In genomic region chr7:101688183-101688831, GRCh38 we compare ENCODE assay signal across 8 cellular contexts. TPM values are rescaled to one million over a fixed set of nuclear protein-coding genes. Genes with fewer than 3 reads are reported as not detected.
DNase-seq lines count a peak whose midpoint lies in the region; ATAC-seq and TF ChIP-seq lines count a peak whose summit lies in the region.

No MANE protein-coding gene starts in this region.

- DNase-seq in Caco-2 (peak; percentile 80 to 91), GOT3 (lab: John Stamatoyannopoulos, UW) (peak; percentile 19), NCI-H1694 (lab: John Stamatoyannopoulos, UW) (peak; percentile 62), kidney tubule cell (ENCODE audit: low spot score) (peak; percentile 58)
- DNase-seq in central memory CD4-positive, alpha-beta T cell: peak; percentile 54
- DNase-seq in stimulated activated CD4-positive, alpha-beta T cell treated with anti-CD3 and anti-CD28 coated beads, Interleukin-2, amount 100 ng/mL, for 4 hours (ENCODE audit: low read depth): peak; percentile 68

- no peak overlapping the region for H3K27ac Mint-ChIP-seq in Caco-2 (ENCODE audit: unreplicated experiment)

- peaks cover 19% of the 10 kb centered on the region for H3K4me1 ChIP-seq in Caco-2

- no peaks in the 10 kb centered on the region for H3K36me3 Mint-ChIP-seq in Caco-2 (ENCODE audit: insufficient read depth, unreplicated experiment)

- peak; percentile 93 to 94 for TF ChIP-seq CTCF in Caco-2 (IDR thresholded peaks at IDR 0.05; ENCODE audit: insufficient read depth in 1 of 2, low read depth in 1 of 2, low read length in 1 of 2, severe bottlenecking in 1 of 2, unreplicated experiment in 1 of 2)

- H3K27me3 ChIP-seq in Caco-2 (replicated peaks; ENCODE audit: control insufficient read depth, insufficient read depth, low read length): no peaks in the 10 kb centered on the region

- no peaks in the 10 kb centered on the region for H3K27me3 Mint-ChIP-seq in Caco-2 (ENCODE audit: insufficient read depth, unreplicated experiment)

- H3K9me3 ChIP-seq in Caco-2: no peaks in the 10 kb centered on the region

- POLR2A ChIA-PET in Caco-2 (lab: Charles Lee): no interaction called here

- no peak overlapping the region for H3K4me3 Mint-ChIP-seq in Caco-2 (ENCODE audit: unreplicated experiment)

- no peaks in the 10 kb centered on the region for H3K9me3 Mint-ChIP-seq in Caco-2 (ENCODE audit: unreplicated experiment)

- H3K36me3 ChIP-seq in Caco-2 (ENCODE audit: control insufficient read depth, insufficient read depth, low read length): no peaks in the 10 kb centered on the region

- no TSS peak for BruUV-seq in Caco-2 (replicated peaks; lab: Mats Ljungman, UMichigan)

- H3K4me1 Mint-ChIP-seq in Caco-2 (ENCODE audit: low read depth, unreplicated experiment): peaks cover 13% of the 10 kb centered on the region

- intact Hi-C loops in Caco-2 (cut with micrococcal nuclease; ENCODE audit: unreplicated experiment): loop anchor here (1.0 to 5.0 kb wide), 5 partner anchors 86 to 584 kb away; no protein-coding TSS in a partner anchor

- peak; percentile 82 to 86 for ATAC-seq in activated CD4-positive, CD25-positive, alpha-beta regulatory T cell treated with anti-CD3 and anti-CD28 coated beads, Interleukin-2, amount 50 U/mL, for 24 hours
- ATAC-seq in GM19023 (IDR thresholded peaks at IDR 0.05; ENCODE audit: unreplicated experiment): no peak

- CTCF ChIA-PET in Caco-2 (lab: Charles Lee): no interaction called here

- H3K4me3 ChIP-seq in Caco-2 (ENCODE audit: low read depth, low read length): peak overlapping the region; percentile 42

RNA-seq across cellular contexts. Expression of gene MYL10, which starts 59.2 kb away (rescaled TPM):
- total RNA-seq in Caco-2 (2022): not detected in 2 replicates

Comparison
In these comparisons a context has a peak if more than half of its experiments do, and no peak if none do; other contexts are left out.
1. DNase-seq: peak in every context shown above with its lines; median percentile 86 in Caco-2; 68 in stimulated activated CD4-positive, alpha-beta T cell treated with anti-CD3 and anti-CD28 coated beads, Interleukin-2, amount 100 ng/mL, for 4 hours; 62 in NCI-H1694; 58 in kidney tubule cell; 54 in central memory CD4-positive, alpha-beta T cell; 19 in GOT3.